9 cellular contexts compared by ENCODE assay signal in the genomic region with DNA sequence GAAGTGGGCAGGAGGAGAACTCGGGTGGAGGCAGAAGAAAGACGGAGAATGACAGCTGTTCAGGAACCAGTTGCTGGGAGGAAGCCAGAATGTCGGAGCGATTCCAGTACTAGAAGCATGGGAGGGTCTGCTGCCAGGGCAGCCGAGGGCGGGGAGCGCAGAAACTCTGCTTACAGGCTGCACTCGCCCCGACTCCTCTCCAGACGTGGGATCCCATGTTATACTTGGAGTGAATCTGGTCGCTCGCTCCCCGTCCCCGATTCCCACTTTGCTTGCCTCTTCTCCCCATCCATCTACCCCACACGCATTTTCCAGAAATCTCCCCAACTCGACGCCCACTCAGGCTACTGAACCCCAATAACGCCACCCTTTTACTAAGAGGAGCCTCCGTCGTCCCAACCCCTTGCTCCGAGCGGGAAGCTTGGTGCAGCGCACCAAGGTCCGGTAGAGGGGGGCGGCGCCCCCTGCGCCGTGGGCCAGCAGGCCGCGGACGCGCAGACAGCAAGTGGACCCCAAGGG. TPM values are rescaled to one million over a fixed set of nuclear protein-coding genes. Genes with fewer than 3 reads are reported as not detected.
DNase-seq lines count a peak whose midpoint lies in the region; ATAC-seq and TF ChIP-seq lines count a peak whose summit lies in the region.
"Had no signal": no experiment of that assay in that cellular context is flagged by ENCODE, and none has a peak within 500 bp of the region (broad histone marks: within the 10 kb centered on the region; RNA-seq: fewer than 3 reads in every experiment).

No MANE protein-coding gene starts in this region.

- no peak overlapping the region for H3K27ac ChIP-seq in CD4-positive, CD25-positive, alpha-beta regulatory T cell (ENCODE audit: insufficient read depth, low read length, poor library complexity, severe bottlenecking)
- H3K27ac ChIP-seq in lung (ENCODE audit: low read depth in 1 of 2, low read length in 1 of 2): peak overlapping the region; percentile 50 to 78

- no peak for ATAC-seq in CD4-positive, CD25-positive, alpha-beta regulatory T cell (ENCODE audit: low read depth in 2 of 2)
- ATAC-seq in GM19455 (IDR thresholded peaks at IDR 0.05; ENCODE audit: unreplicated experiment) (peak; percentile 33), lung (ENCODE audit: insufficient read depth, low FRiP score) (peak; percentile 24), GM21423 (IDR thresholded peaks at IDR 0.05; ENCODE audit: unreplicated experiment) (no peak)
- ATAC-seq: K562 had no signal

- peaks cover 20% of the 10 kb centered on the region for H3K4me1 ChIP-seq in CD4-positive, CD25-positive, alpha-beta regulatory T cell (ENCODE audit: control insufficient read depth, insufficient read depth, low read length, poor library complexity, severe bottlenecking)
- peaks cover 0 to 5% of the 10 kb centered on the region in 2 donors for H3K4me1 ChIP-seq in lung (ENCODE audit: control insufficient read depth in 2 of 2, insufficient read depth in 2 of 2, low read length in 2 of 2)

- peaks cover 33% of the 10 kb centered on the region for H3K27me3 ChIP-seq in CD4-positive, CD25-positive, alpha-beta regulatory T cell (ENCODE audit: control insufficient read depth, insufficient read depth, low read length)
- no peaks in the 10 kb centered on the region for H3K27me3 ChIP-seq in lung (ENCODE audit: control insufficient read depth, insufficient read depth)

- peaks cover 4 to 17% (median 11%) of the 10 kb centered on the region in 4 donors for H3K4me1 Mint-ChIP-seq in CD4-positive, CD25-positive, alpha-beta regulatory T cell
- H3K4me1 Mint-ChIP-seq in type B pancreatic cell (ENCODE audit: unreplicated experiment): no peaks in the 10 kb centered on the region

- H3K27me3 Mint-ChIP-seq in CD4-positive, CD25-positive, alpha-beta regulatory T cell: peaks cover 87% of the 10 kb centered on the region
- H3K27me3 Mint-ChIP-seq in type B pancreatic cell: peaks cover 74% of the 10 kb centered on the region

- no peaks in the 10 kb centered on the region for H3K36me3 Mint-ChIP-seq in CD4-positive, CD25-positive, alpha-beta regulatory T cell
- H3K36me3 Mint-ChIP-seq in type B pancreatic cell: peaks cover 3% of the 10 kb centered on the region

- WGBS in lung, 2 donors: 1 to 2% methylated on average over 32 of the region's 32 CpGs

- H3K36me3 ChIP-seq in CD4-positive, CD25-positive, alpha-beta regulatory T cell (ENCODE audit: control insufficient read depth, insufficient read depth, low read length): no peaks in the 10 kb centered on the region
- no peaks in the 10 kb centered on the region for H3K36me3 ChIP-seq in lung (ENCODE audit: control insufficient read depth in 2 of 2, insufficient read depth in 2 of 2, low read length in 2 of 2)

- peak overlapping the region; percentile 16 for H3K4me3 ChIP-seq in CD4-positive, CD25-positive, alpha-beta regulatory T cell (ENCODE audit: low read depth, low read length)
- H3K4me3 ChIP-seq in choroid plexus epithelial cell (ENCODE audit: low read depth, low read length) (peak overlapping the region; percentile 42), lung (peak overlapping the region; percentile 50)
- H3K4me3 ChIP-seq: K562 had no signal

- H3K27ac Mint-ChIP-seq in CD4-positive, CD25-positive, alpha-beta regulatory T cell: no peak overlapping the region
- H3K27ac Mint-ChIP-seq in type B pancreatic cell: no peak overlapping the region

- peaks cover 0 to 6% (median 0%) of the 10 kb centered on the region in 7 donors for H3K9me3 Mint-ChIP-seq in CD4-positive, CD25-positive, alpha-beta regulatory T cell
- H3K9me3 Mint-ChIP-seq in type B pancreatic cell: no peaks in the 10 kb centered on the region

- DNase-seq in CD4-positive, CD25-positive, alpha-beta regulatory T cell: no peak
- DNase-seq in NCI-H2171 treated with DMSO at 0.1 percent for 48 hours (lab: John Stamatoyannopoulos, UW) (peak; percentile 90), choroid plexus epithelial cell (ENCODE audit: low read depth) (peak; percentile 1), lung (ENCODE audit: low spot score) (no peak), type B pancreatic cell (ENCODE audit: extremely low spot score, unreplicated experiment) (no peak)
- no peak for DNase-seq in stimulated activated CD4-positive, alpha-beta T cell treated with anti-CD3 and anti-CD28 coated beads, Interleukin-4, amount 100 ng/mL, for 4 hours

- peak overlapping the region in 3 of 4 donors; percentile 67 to 78 (median 76) for H3K4me3 Mint-ChIP-seq in CD4-positive, CD25-positive, alpha-beta regulatory T cell
- peak overlapping the region; percentile 90 for H3K4me3 Mint-ChIP-seq in type B pancreatic cell

- no peaks in the 10 kb centered on the region for H3K9me3 ChIP-seq in CD4-positive, CD25-positive, alpha-beta regulatory T cell (ENCODE audit: control insufficient read depth in 2 of 2, low read length in 2 of 2)
- H3K9me3 ChIP-seq in lung (ENCODE audit: control insufficient read depth in 2 of 2, insufficient read depth in 1 of 2, low read length in 1 of 2): no peaks in the 10 kb centered on the region

- no peak for TF ChIP-seq CTCF in choroid plexus epithelial cell (conservative IDR thresholded peaks at IDR 0.05; ENCODE audit: low read depth, low read length)
- no peak for TF ChIP-seq CTCF in lung (IDR thresholded peaks at IDR 0.05; ENCODE audit: control extremely low read depth, extremely low read depth)
- TF ChIP-seq CTCF in type B pancreatic cell (conservative IDR thresholded peaks at IDR 0.05): no peak

RNA-seq across cellular contexts. Expression of a gene that starts 0.7 kb away (rescaled TPM):
- 1.0 TPM for total RNA-seq in CD4-positive, CD25-positive, alpha-beta regulatory T cell
- 1 to 10 TPM in 1 of 4 donors, under 1 TPM in 3; 0.16 to 1.0 (median 0.73) TPM for polyA plus RNA-seq in CD4-positive, CD25-positive, alpha-beta regulatory T cell
- 10 to 100 TPM in 1 of 2 donors, 1 to 10 TPM in 1; 6.3 to 12.2 TPM for total RNA-seq in lung
- 1 to 10 TPM; 2.5 to 2.8 TPM for polyA plus RNA-seq in lung
- 17.8 and 26.8 TPM in 2 replicates for total RNA-seq in type B pancreatic cell (ENCODE audit: low replicate concordance)

Comparison
In these comparisons a context has a peak if more than half of its experiments do, and no peak if none do; other contexts are left out.
1. ATAC-seq: peak in GM19455 (single experiment) and lung (single experiment); none in CD4-positive, CD25-positive, alpha-beta regulatory T cell (0 of 2) and GM21423 (single experiment).
2. DNase-seq: peak in NCI-H2171 treated with DMSO at 0.1 percent for 48 hours (single experiment) and choroid plexus epithelial cell (single experiment); none in CD4-positive, CD25-positive, alpha-beta regulatory T cell (0 of 3), lung (single experiment), type B pancreatic cell (single experiment) and stimulated activated CD4-positive, alpha-beta T cell treated with anti-CD3 and anti-CD28 coated beads, Interleukin-4, amount 100 ng/mL, for 4 hours (0 of 2).
3. Peak in every context shown above with its lines, with median percentiles within 50 percentile points of each other: H3K4me3 ChIP-seq.